1 cellular context compared by ENCODE assay signal in the genomic region with DNA sequence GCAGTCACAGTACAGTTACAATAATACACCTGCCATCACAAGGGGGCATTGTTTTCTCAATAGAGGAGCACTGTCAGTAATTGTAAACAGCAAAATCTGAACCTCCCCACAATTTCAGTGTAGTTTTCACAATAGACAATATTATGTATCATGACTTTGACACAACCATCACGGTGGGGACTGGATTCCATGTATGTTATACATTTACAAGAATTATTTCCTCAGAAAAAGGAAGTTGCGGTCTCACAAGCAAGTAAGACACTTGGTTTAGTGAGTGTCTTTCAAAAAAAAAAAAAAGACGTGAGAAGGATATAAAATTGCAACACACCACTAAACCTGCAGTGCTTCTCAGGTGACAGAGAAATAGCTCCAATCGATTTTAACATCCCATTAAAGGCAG.
TF ChIP-seq lines count a peak whose summit lies in the region.

No MANE protein-coding gene starts in this region.

TF ChIP-seq in GM23338, 12 proteins besides CTCF, POLR2A, EP300 and RAD21 (continued from another document):
- TF ChIP-seq ZNF114 (CRISPR knock-in tag; IDR thresholded peaks at IDR 0.05): no peak
- no peak for TF ChIP-seq ZNF331 (CRISPR knock-in tag; IDR thresholded peaks at IDR 0.05; ENCODE audit: low read depth)
- TF ChIP-seq CREB1 (CRISPR knock-in tag; IDR thresholded peaks at IDR 0.05; ENCODE audit: low read depth): no peak
- TF ChIP-seq JUNB (IDR thresholded peaks at IDR 0.05; ENCODE audit: unreplicated experiment): no peak
- TF ChIP-seq NANOG (IDR thresholded peaks at IDR 0.05; ENCODE audit: borderline replicate concordance): no peak
- TF ChIP-seq, protein P1, sequence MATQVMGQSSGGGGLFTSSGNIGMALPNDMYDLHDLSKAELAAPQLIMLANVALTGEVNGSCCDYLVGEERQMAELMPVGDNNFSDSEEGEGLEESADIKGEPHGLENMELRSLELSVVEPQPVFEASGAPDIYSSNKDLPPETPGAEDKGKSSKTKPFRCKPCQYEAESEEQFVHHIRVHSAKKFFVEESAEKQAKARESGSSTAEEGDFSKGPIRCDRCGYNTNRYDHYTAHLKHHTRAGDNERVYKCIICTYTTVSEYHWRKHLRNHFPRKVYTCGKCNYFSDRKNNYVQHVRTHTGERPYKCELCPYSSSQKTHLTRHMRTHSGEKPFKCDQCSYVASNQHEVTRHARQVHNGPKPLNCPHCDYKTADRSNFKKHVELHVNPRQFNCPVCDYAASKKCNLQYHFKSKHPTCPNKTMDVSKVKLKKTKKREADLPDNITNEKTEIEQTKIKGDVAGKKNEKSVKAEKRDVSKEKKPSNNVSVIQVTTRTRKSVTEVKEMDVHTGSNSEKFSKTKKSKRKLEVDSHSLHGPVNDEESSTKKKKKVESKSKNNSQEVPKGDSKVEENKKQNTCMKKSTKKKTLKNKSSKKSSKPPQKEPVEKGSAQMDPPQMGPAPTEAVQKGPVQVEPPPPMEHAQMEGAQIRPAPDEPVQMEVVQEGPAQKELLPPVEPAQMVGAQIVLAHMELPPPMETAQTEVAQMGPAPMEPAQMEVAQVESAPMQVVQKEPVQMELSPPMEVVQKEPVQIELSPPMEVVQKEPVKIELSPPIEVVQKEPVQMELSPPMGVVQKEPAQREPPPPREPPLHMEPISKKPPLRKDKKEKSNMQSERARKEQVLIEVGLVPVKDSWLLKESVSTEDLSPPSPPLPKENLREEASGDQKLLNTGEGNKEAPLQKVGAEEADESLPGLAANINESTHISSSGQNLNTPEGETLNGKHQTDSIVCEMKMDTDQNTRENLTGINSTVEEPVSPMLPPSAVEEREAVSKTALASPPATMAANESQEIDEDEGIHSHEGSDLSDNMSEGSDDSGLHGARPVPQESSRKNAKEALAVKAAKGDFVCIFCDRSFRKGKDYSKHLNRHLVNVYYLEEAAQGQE (IDR thresholded peaks at IDR 0.05; ENCODE audit: unreplicated experiment): no peak
- TF ChIP-seq EZH2 (IDR thresholded peaks at IDR 0.05; ENCODE audit: low read depth, unreplicated experiment): no peak
- TF ChIP-seq, protein P2, sequence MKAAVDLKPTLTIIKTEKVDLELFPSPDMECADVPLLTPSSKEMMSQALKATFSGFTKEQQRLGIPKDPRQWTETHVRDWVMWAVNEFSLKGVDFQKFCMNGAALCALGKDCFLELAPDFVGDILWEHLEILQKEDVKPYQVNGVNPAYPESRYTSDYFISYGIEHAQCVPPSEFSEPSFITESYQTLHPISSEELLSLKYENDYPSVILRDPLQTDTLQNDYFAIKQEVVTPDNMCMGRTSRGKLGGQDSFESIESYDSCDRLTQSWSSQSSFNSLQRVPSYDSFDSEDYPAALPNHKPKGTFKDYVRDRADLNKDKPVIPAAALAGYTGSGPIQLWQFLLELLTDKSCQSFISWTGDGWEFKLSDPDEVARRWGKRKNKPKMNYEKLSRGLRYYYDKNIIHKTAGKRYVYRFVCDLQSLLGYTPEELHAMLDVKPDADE (IDR thresholded peaks at IDR 0.05): no peak
- no peak for TF ChIP-seq STAT1 (IDR thresholded peaks at IDR 0.05; ENCODE audit: unreplicated experiment)
- no peak for TF ChIP-seq EZH2phosphoT487 (IDR thresholded peaks at IDR 0.05; ENCODE audit: unreplicated experiment)
- TF ChIP-seq POLR2AphosphoS5 (IDR thresholded peaks at IDR 0.05; ENCODE audit: low read depth): no peak
TF ChIP-seq in GM23338: peak in this region for 0.
